Comparison of ENCODE assay signal across 19 cellular contexts in genomic region chr2:157386747-157387146, GRCh38. TPM values are rescaled to one million over a fixed set of nuclear protein-coding genes. Genes with fewer than 3 reads are reported as not detected.
"Had no signal": no experiment of that assay in that cellular context is flagged by ENCODE, and none has a peak within 500 bp of the region (broad histone marks: within the 10 kb centered on the region; RNA-seq: fewer than 3 reads in every experiment).

No MANE protein-coding gene starts in this region.

- H3K9me3 ChIP-seq: ascending aorta, ovary, tibial artery, uterus had no signal

- DNase-seq: activated CD4-positive, alpha-beta T cell treated with anti-CD3 and anti-CD28 coated beads, Interleukin-2, amount 50 U/mL, for 48 hours; activated naive CD8-positive, alpha-beta T cell treated with anti-CD3 and anti-CD28 coated beads, Interleukin-2, amount 10 ng/mL, durations not matched to agents 7 days and 5 days; foreskin keratinocyte; heart left ventricle; ovary; stimulated activated CD4-positive, alpha-beta T cell treated with anti-CD3 and anti-CD28 coated beads, Interleukin-2, amount 100 ng/mL, for 48 hours; stimulated activated CD8-positive, alpha-beta memory T cell treated with anti-CD3 and anti-CD28 coated beads, Interleukin-4, amount 100 ng/mL, for 48 hours; tibial artery; uterus had no signal

- H3K4me3 ChIP-seq: ascending aorta, heart left ventricle, ovary, tibial artery, uterus had no signal

- H3K4me1 ChIP-seq: ascending aorta, foreskin keratinocyte, heart left ventricle, tibial artery, uterus had no signal

- H3K27ac ChIP-seq: ascending aorta, foreskin keratinocyte, heart left ventricle, ovary, tibial artery, uterus had no signal

- H3K27me3 ChIP-seq: ascending aorta, heart left ventricle, ovary, tibial artery, uterus had no signal

- H3K4me3 Mint-ChIP-seq: activated naive CD8-positive, alpha-beta T cell treated with anti-CD3 and anti-CD28 coated beads, Interleukin-2, amount 10 ng/mL, durations not matched to agents 7 days and 5 days; T-helper 1 cell treated with Interleukin-12 subunit alpha and Interleukin-12 subunit beta and Interleukin-4 antibody, amounts not matched to agents 30 μg/mL and 1 μg/mL, for 36 hours had no signal

- H3K36me3 ChIP-seq: ascending aorta, heart left ventricle, ovary, tibial artery, uterus had no signal

- H3K27ac Mint-ChIP-seq: activated T-helper 2 cell treated with anti-CD3 and anti-CD28 coated beads, Interferon-gamma antibody, Interleukin-2, Interleukin-4, amounts not matched to agents 10 μg/mL and 5 μg/mL and 100 μg/mL, durations not matched to agents 14 hours and 24 hours and 36 hours; T-helper 1 cell treated with Interleukin-12 subunit alpha and Interleukin-12 subunit beta and Interleukin-4 antibody, amounts not matched to agents 30 μg/mL and 1 μg/mL, for 36 hours had no signal

- ATAC-seq: foreskin keratinocyte, heart left ventricle, left lobe of liver, SK-N-SH treated with all-trans-retinoic acid at 6 μM for 48 hours had no signal

- FAIRE-seq: bronchial epithelial cell, endothelial cell of umbilical vein, islet of Langerhans, TTC549 had no signal

- H3K27me3 Mint-ChIP-seq: activated naive CD8-positive, alpha-beta T cell treated with anti-CD3 and anti-CD28 coated beads, Interleukin-2, amount 10 ng/mL, durations not matched to agents 7 days and 5 days had no signal

RNA-seq across cellular contexts. Expression of gene CYTIP, which starts 57.1 kb away (rescaled TPM):
- total RNA-seq: bronchial epithelial cell, endothelial cell of umbilical vein, foreskin keratinocyte had no signal
- polyA plus RNA-seq: endothelial cell of umbilical vein, foreskin keratinocyte, neural cell had no signal
